ENCODE assay signal across 16 cellular contexts in the genomic region with DNA sequence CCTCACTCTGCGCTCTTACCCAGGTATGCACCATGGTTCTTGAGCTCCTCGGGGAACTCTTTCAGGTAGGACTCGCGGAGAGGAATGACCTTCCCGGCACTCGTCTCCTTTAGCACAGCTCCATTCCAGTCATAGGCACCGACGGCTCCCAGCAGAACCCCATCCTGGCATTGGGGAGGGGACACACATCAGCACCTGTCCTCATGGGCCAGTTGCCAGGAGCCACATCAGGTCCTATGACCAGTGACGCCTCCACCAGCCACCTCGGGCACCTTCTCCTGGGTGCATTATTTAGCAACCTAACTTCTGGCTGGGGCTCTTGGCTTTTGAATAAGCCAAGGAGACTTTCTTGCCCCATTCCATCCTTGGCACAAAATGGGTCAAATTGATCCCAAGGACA.
A peak's percentile ranks its signal among the peaks of the same experiment; 100 is the strongest.
DNase-seq lines count a peak whose midpoint lies in the region; ATAC-seq and TF ChIP-seq lines count a peak whose summit lies in the region.
"Had no signal": no experiment of that assay in that cellular context is flagged by ENCODE, and none has a peak within 500 bp of the region (broad histone marks: within the 10 kb centered on the region; RNA-seq: fewer than 3 reads in every experiment).

No MANE protein-coding gene starts in this region.

- no peak overlapping the region for H3K27ac Mint-ChIP-seq in HFFc6
- H3K27ac Mint-ChIP-seq: CD4-positive, CD25-positive, alpha-beta regulatory T cell; GM23338 had no signal

- H3K4me1 ChIP-seq in ascending aorta = peaks cover 37 to 71% of the 10 kb centered on the region in 2 donors
- H3K4me1 ChIP-seq in psoas muscle = peaks cover 22% of the 10 kb centered on the region
- peaks cover 14 to 30% of the 10 kb centered on the region in 2 donors for H3K4me1 ChIP-seq in uterus
- H3K4me1 ChIP-seq in upper lobe of right lung = peaks cover 22% of the 10 kb centered on the region

- ATAC-seq in psoas muscle = peak; percentile 35 to 66 (median 46)
- no peak for ATAC-seq in upper lobe of right lung
- ATAC-seq: GM23338 had no signal

- H3K27ac ChIP-seq in ascending aorta = peak overlapping the region; percentile 96 to 98
- H3K27ac ChIP-seq in psoas muscle = no peak overlapping the region
- peak overlapping the region; percentile 83 to 85 for H3K27ac ChIP-seq in uterus
- no peak overlapping the region for H3K27ac ChIP-seq in upper lobe of right lung

- H3K27me3 ChIP-seq in ascending aorta = no peaks in the 10 kb centered on the region
- no peaks in the 10 kb centered on the region for H3K27me3 ChIP-seq in psoas muscle (ENCODE audit: insufficient read depth in 3 of 3, low read length in 2 of 3)
- no peaks in the 10 kb centered on the region for H3K27me3 ChIP-seq in uterus
- no peaks in the 10 kb centered on the region for H3K27me3 ChIP-seq in upper lobe of right lung

- DNase-seq in COR-L47 (lab: John Stamatoyannopoulos, UW) (peak; percentile 6), ascending aorta (ENCODE audit: low spot score in 2 of 2) (no peak), psoas muscle (peak; percentile 41 to 70), uterus (no peak), iPS-NIHi7 (ENCODE audit: extremely low spot score) (no peak), HFFc6 (no peak), upper lobe of right lung (no peak)
- DNase-seq: ACHN; Calu3; CD4-positive, CD25-positive, alpha-beta regulatory T cell; DMS 273 treated with DMSO at 0.1 percent for 48 hours; DMS79 treated with DMSO at 0.1 percent for 48 hours; EL; H7 had no signal

- no peak for TF ChIP-seq CTCF in ascending aorta (IDR thresholded peaks at IDR 0.05)
- TF ChIP-seq CTCF in psoas muscle (IDR thresholded peaks at IDR 0.05) = no peak
- no peak for TF ChIP-seq CTCF in uterus (IDR thresholded peaks at IDR 0.05)
- no peak for TF ChIP-seq CTCF in HFFc6 (IDR thresholded peaks at IDR 0.05)
- TF ChIP-seq CTCF in upper lobe of right lung (IDR thresholded peaks at IDR 0.05) = no peak

- H3K4me3 Mint-ChIP-seq in HFFc6 = no peak overlapping the region
- H3K4me3 Mint-ChIP-seq: CD4-positive, CD25-positive, alpha-beta regulatory T cell; GM23338 had no signal

- 46 to 65% (median 49%) methylated on average over 10 of the region's 10 CpGs for WGBS in psoas muscle, 3 donors

- no peaks in the 10 kb centered on the region for H3K9me3 ChIP-seq in ascending aorta
- no peaks in the 10 kb centered on the region for H3K9me3 ChIP-seq in psoas muscle
- no peaks in the 10 kb centered on the region for H3K9me3 ChIP-seq in uterus
- H3K9me3 ChIP-seq in upper lobe of right lung = no peaks in the 10 kb centered on the region
- H3K9me3 ChIP-seq: BLaER1 treated with 17β-estradiol and CSF1 and Interleukin-3, amounts not matched to agents 10 nM and 100 nM had no signal

- TF ChIP-seq POLR2A in uterus (IDR thresholded peaks at IDR 0.05) = no peak

- H3K9me3 Mint-ChIP-seq in HFFc6 = no peaks in the 10 kb centered on the region
- H3K9me3 Mint-ChIP-seq: GM23338 had no signal

- no peaks in the 10 kb centered on the region for H3K36me3 Mint-ChIP-seq in HFFc6 (ENCODE audit: low read depth)
- H3K36me3 Mint-ChIP-seq: CD4-positive, CD25-positive, alpha-beta regulatory T cell had no signal

- H3K4me3 ChIP-seq in ascending aorta = no peak overlapping the region
- no peak overlapping the region for H3K4me3 ChIP-seq in psoas muscle
- no peak overlapping the region for H3K4me3 ChIP-seq in uterus
- H3K4me3 ChIP-seq in upper lobe of right lung = no peak overlapping the region
- H3K4me3 ChIP-seq: BLaER1 treated with 17β-estradiol and CSF1 and Interleukin-3, amounts not matched to agents 10 nM and 100 nM; GM23338 had no signal

- intact Hi-C loops in ascending aorta (cut with DNase I) = no loop called here
- intact Hi-C loops in psoas muscle (cut with DNase I) = no loop called here
- intact Hi-C loops in uterus (cut with DNase I; ENCODE audit: low total_unique reads) = no loop called here
- intact Hi-C loops in upper lobe of right lung (cut with DNase I) = no loop called here

- H3K27me3 Mint-ChIP-seq in HFFc6 (ENCODE audit: insufficient read depth) = peaks cover 22% of the 10 kb centered on the region

- H3K4me1 Mint-ChIP-seq in HFFc6 (ENCODE audit: low read depth) = peaks cover 11% of the 10 kb centered on the region
- H3K4me1 Mint-ChIP-seq: CD4-positive, CD25-positive, alpha-beta regulatory T cell had no signal

- H3K36me3 ChIP-seq in ascending aorta (peaks cover 9 to 41% of the 10 kb centered on the region in 2 donors), psoas muscle (ENCODE audit: insufficient read depth in 1 of 2, low read depth in 1 of 2) (no peaks in the 10 kb centered on the region), uterus (no peaks in the 10 kb centered on the region), upper lobe of right lung (no peaks in the 10 kb centered on the region)
- H3K36me3 ChIP-seq: BLaER1 treated with 17β-estradiol and CSF1 and Interleukin-3, amounts not matched to agents 10 nM and 100 nM had no signal

Comparison
In these comparisons a context has a peak if more than half of its experiments do, and no peak if none do; other contexts are left out.
1. DNase-seq: peak in COR-L47 (single experiment) and psoas muscle (2 of 2); none in ascending aorta (0 of 2), uterus (0 of 2), iPS-NIHi7 (single experiment), HFFc6 (single experiment) and upper lobe of right lung (single experiment).
2. H3K27ac ChIP-seq: peak in ascending aorta (2 of 2) and uterus (2 of 2); none in psoas muscle (single experiment) and upper lobe of right lung (single experiment).